9 cellular contexts compared by ENCODE assay signal in the genomic region with DNA sequence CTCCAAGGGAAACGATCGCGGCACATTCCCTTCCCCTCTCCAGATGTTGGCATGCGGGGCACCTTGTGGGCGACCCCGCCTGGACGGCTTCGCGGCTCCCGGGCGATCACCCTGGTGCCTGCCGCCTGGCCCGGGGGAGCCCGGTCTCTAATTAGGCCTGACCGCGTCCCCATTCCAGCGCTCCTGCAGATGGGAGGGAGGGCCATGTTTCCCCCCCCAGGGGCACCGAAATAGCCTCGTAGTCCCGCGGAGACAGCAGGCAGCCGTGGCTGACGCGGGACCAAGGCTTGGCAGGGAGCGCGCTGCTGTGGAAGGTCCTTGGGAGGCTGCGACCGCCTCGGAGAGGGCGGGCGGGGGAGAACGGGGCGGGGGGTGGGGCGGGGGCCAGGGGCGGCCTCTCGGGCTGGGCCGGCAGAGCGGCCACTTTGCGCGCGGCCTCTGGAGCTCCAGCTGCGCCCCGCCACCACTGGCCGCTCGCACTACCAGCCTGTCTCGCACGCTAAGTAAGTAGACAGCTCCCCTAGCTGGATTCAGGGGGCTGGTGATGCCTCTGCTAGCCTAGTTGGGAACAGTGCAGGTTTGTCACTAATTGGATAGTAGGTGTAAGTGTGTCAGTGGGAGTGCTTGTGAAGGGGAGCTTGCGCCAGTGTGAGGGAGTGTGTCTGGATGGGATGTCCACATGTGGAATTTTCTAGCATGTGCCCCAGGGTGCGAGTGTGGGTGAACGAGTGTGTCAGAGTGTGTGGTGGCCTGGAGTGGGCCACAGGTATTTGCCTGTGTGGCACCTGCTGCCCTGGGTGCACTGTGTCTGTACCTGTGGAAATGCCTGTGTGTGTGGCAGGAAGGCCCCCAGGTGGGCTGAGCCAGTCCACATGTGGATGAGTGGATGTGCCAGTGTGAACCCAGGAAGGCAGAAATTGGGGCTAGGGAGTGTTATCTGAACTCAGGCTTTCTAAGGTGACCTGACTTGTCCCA. TPM values are rescaled to one million over a fixed set of nuclear protein-coding genes. Genes with fewer than 3 reads are reported as not detected.
DNase-seq lines count a peak whose midpoint lies in the region; ATAC-seq and TF ChIP-seq lines count a peak whose summit lies in the region.
"Had no signal": no experiment of that assay in that cellular context is flagged by ENCODE, and none has a peak within 500 bp of the region (broad histone marks: within the 10 kb centered on the region; RNA-seq: fewer than 3 reads in every experiment).

A gene with protein sequence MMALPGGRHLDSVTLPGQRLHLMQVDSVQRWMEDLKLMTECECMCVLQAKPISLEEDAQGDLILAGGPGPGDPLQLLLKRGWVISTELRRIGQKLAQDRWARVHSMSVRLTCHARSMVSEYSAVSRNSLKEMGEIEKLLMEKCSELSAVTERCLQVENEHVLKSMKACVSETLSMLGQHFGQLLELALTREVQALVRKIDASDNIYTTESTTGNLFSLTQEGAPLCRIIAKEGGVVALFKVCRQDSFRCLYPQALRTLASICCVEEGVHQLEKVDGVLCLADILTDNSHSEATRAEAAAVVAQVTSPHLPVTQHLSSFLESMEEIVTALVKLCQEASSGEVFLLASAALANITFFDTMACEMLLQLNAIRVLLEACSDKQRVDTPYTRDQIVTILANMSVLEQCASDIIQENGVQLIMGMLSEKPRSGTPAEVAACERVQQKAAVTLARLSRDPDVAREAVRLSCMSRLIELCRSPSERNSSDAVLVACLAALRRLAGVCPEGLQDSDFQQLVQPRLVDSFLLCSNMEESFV (plus strand): TSS at position 423 of the 975 bp plus-strand sequence. CDS start 34,252 bp downstream, outside the sequence.

- BruUV-seq in MCF 10A (replicated peaks; lab: Mats Ljungman, UMichigan) = no TSS peak

- no peaks in the 10 kb centered on the region for H3K36me3 ChIP-seq in breast epithelium
- no peaks in the 10 kb centered on the region for H3K36me3 ChIP-seq in duodenal mucosa (ENCODE audit: control insufficient read depth in 1 of 2, insufficient read depth in 2 of 2, low read length in 2 of 2)
- H3K36me3 ChIP-seq in vagina = no peaks in the 10 kb centered on the region

- H3K4me3 ChIP-seq in breast epithelium = peak within 1 kb of the TSS; percentile 9 to 51 (median 44)
- H3K4me3 ChIP-seq in duodenal mucosa (ENCODE audit: low read depth in 1 of 2, low read length in 2 of 2) = peak within 1 kb of the TSS; percentile 53
- peak within 1 kb of the TSS; percentile 15 to 16 for H3K4me3 ChIP-seq in vagina

- H3K9ac ChIP-seq in duodenal mucosa (ENCODE audit: low read depth in 1 of 2, low read length in 2 of 2) = no peak within 1 kb of the TSS

- H3K27ac Mint-ChIP-seq in MCF 10A (ENCODE audit: low read depth, unreplicated experiment) = no peak within 1 kb of the TSS
- peak within 1 kb of the TSS; percentile 30 for H3K27ac Mint-ChIP-seq in memory B cell

- H3K4me1 Mint-ChIP-seq in MCF 10A (ENCODE audit: insufficient read depth, unreplicated experiment) (peaks cover 9% of the 10 kb centered on the region), memory B cell (peaks cover 48% of the 10 kb centered on the region)

- H3K27ac ChIP-seq in breast epithelium = no peak within 1 kb of the TSS
- H3K27ac ChIP-seq in duodenal mucosa (ENCODE audit: low read depth, low read length) = no peak within 1 kb of the TSS
- H3K27ac ChIP-seq in vagina = no peak within 1 kb of the TSS

- no peaks in the 10 kb centered on the region for H3K9me3 ChIP-seq in breast epithelium
- no peaks in the 10 kb centered on the region for H3K9me3 ChIP-seq in duodenal mucosa (ENCODE audit: control insufficient read depth in 1 of 2, low read length in 2 of 2)
- H3K9me3 ChIP-seq in vagina = no peaks in the 10 kb centered on the region

- CTCF ChIA-PET in MCF 10A (lab: Yijun Ruan, JAX) = interaction anchor here (0.8 to 7.0 kb wide), 2 partner anchors 14 to 45 kb away, joined by 5 to 59 read pairs; no protein-coding TSS in a partner anchor

- no peaks in the 10 kb centered on the region for H3K4me1 ChIP-seq in breast epithelium
- H3K4me1 ChIP-seq in duodenal mucosa (ENCODE audit: control insufficient read depth in 1 of 2, insufficient read depth in 2 of 2, low read length in 2 of 2) = peaks cover 0 to 4% of the 10 kb centered on the region in 2 donors
- H3K4me1 ChIP-seq in vagina = no peaks in the 10 kb centered on the region

- H3K27me3 ChIP-seq in breast epithelium (peaks cover 0 to 30% of the 10 kb centered on the region in 2 donors), duodenal mucosa (ENCODE audit: control insufficient read depth in 1 of 2, insufficient read depth in 2 of 2, low read length in 2 of 2) (peaks cover 14 to 17% of the 10 kb centered on the region in 2 donors), vagina (no peaks in the 10 kb centered on the region)

- intact Hi-C loops in breast epithelium (cut with DNase I; ENCODE audit: low total_unique reads) = no loop called here
- intact Hi-C loops in MCF 10A (cut with micrococcal nuclease) = no loop called here
- intact Hi-C loops in vagina (cut with DNase I) = no loop called here

- H3K27me3 Mint-ChIP-seq in MCF 10A (ENCODE audit: insufficient read depth, unreplicated experiment) (no peaks in the 10 kb centered on the region), memory B cell (peaks cover 13% of the 10 kb centered on the region)

- no peak for DNase-seq in breast epithelium (ENCODE audit: low spot score in 2 of 2)
- DNase-seq in MCF 10A (ENCODE audit: unreplicated experiment) = no peak
- DNase-seq in memory B cell (ENCODE audit: low spot score in 2 of 2) = no peak
- no peak for DNase-seq in vagina (ENCODE audit: extremely low spot score in 2 of 2)
- DNase-seq: EL had no signal

- no peak for ATAC-seq in memory B cell (ENCODE audit: low read depth)
- no peak for ATAC-seq in HG03342 (IDR thresholded peaks at IDR 0.05; ENCODE audit: unreplicated experiment)
- ATAC-seq in GM19463 (IDR thresholded peaks at IDR 0.05; ENCODE audit: unreplicated experiment) = no peak
- no peak for ATAC-seq in GM19395 (IDR thresholded peaks at IDR 0.05; ENCODE audit: unreplicated experiment)

- H3K36me3 Mint-ChIP-seq in MCF 10A (ENCODE audit: insufficient read depth, unreplicated experiment) = no peaks in the 10 kb centered on the region
- H3K36me3 Mint-ChIP-seq in memory B cell = no peaks in the 10 kb centered on the region

- TF ChIP-seq CTCF in breast epithelium (IDR thresholded peaks at IDR 0.05) = no peak
- no peak for TF ChIP-seq CTCF in MCF 10A (IDR thresholded peaks at IDR 0.05; ENCODE audit: unreplicated experiment)
- TF ChIP-seq CTCF in vagina (IDR thresholded peaks at IDR 0.05) = no peak

- TF ChIP-seq POLR2A in breast epithelium (IDR thresholded peaks at IDR 0.05) (no peak), vagina (IDR thresholded peaks at IDR 0.05) (no peak)

- no peak within 1 kb of the TSS for H3K4me3 Mint-ChIP-seq in MCF 10A (ENCODE audit: unreplicated experiment)
- peak within 1 kb of the TSS; percentile 82 for H3K4me3 Mint-ChIP-seq in memory B cell

- H3K9me3 Mint-ChIP-seq in MCF 10A (ENCODE audit: unreplicated experiment) (no peaks in the 10 kb centered on the region), memory B cell (peaks cover 3% of the 10 kb centered on the region)

- POLR2A ChIA-PET in MCF 10A (lab: Yijun Ruan, JAX) = no interaction called here

RNA-seq across cellular contexts. Expression of the gene that starts here (rescaled TPM):
- total RNA-seq in breast epithelium (under 1 TPM in 2 of 3 donors, not detected in 1; 0.33 to 0.88 TPM), MCF 10A (2022) (4.6 and 5.8 TPM in 2 replicates), vagina (3.2 TPM)
